Comparison of ENCODE assay signal across 19 cellular contexts in the genomic region with DNA sequence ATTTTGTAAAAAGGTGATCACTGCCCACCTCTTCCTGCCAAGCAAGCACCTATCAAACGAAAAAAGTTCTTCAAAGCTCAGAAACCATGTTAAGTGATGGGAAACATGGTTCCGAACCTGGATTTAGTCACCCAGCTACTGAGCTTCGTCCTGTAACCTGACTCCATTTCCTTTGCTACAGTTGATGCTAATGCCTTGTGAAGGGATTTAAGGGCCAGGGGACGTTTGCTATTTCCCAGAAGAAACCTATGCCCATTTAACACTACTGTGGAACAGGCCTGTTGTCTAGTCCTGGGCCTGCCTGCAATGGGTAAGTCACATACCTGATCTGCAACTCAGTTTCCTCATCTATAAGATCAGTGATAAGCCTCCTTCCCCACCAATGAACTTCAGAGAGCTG. TPM values are rescaled to one million over a fixed set of nuclear protein-coding genes. Genes with fewer than 3 reads are reported as not detected.
DNase-seq lines count a peak whose midpoint lies in the region; ATAC-seq and TF ChIP-seq lines count a peak whose summit lies in the region.
"Had no signal": no experiment of that assay in that cellular context is flagged by ENCODE, and none has a peak within 500 bp of the region (broad histone marks: within the 10 kb centered on the region; RNA-seq: fewer than 3 reads in every experiment).

No MANE protein-coding gene starts in this region.

- POLR2A ChIA-PET in CD4-positive, alpha-beta T cell (lab: Charles Lee), result interaction anchor here (0.9 to 1.7 kb wide), 3 partner anchors 15 to 54 kb away, joined by 3 to 5 read pairs (median 5); partner anchors contain the start of gene SERPINE2
- POLR2A ChIA-PET in OCI-LY7 (lab: Charles Lee), result no interaction called here

- no peak overlapping the region for H2BK15ac ChIP-seq in mesendoderm (replicated peaks; ENCODE audit: low read depth)

- BruUV-seq in OCI-LY7 (replicated peaks; lab: Mats Ljungman, UMichigan), result no TSS peak

- WGBS in mesendoderm (ENCODE audit: extremely low coverage, insufficient coverage, low lambda C conversion rate), result no CpG with 5 or more reads among the region's 4 CpGs

- ATAC-seq in CD4-positive, alpha-beta T cell (ENCODE audit: poor library complexity), result no peak
- ATAC-seq in GM19397 (IDR thresholded peaks at IDR 0.05; ENCODE audit: unreplicated experiment), result no peak

- intact Hi-C loops in CD4-positive, alpha-beta T cell (cut with DNase I, micrococcal nuclease), result no loop called here
- intact Hi-C loops in activated T-helper 1 cell treated with anti-CD3 and anti-CD28 coated beads, Interleukin-12 subunit alpha, Interleukin-12 subunit beta, Interleukin-2, Interleukin-4 antibody, amounts not matched to agents 30 ng/mL and 10 ng/mL and 1 ng/mL, durations not matched to agents 14 hours and 24 hours and 36 hours (cut with micrococcal nuclease), result loop anchor here (10.0 kb wide), 2 partner anchors 1021 to 1599 kb away; partner anchors contain the start of genes DOCK10 and SGPP2
- intact Hi-C loops in OCI-LY7 (cut with micrococcal nuclease; ENCODE audit: unreplicated experiment), result no loop called here

- peaks cover 32% of the 10 kb centered on the region for H3K36me3 Mint-ChIP-seq in T-helper 2 cell treated with Interferon-gamma antibody and Interleukin-4, amounts not matched to agents 5 μg/mL and 100 μg/mL, for 36 hours (ENCODE audit: low read depth)
- no peaks in the 10 kb centered on the region for H3K36me3 Mint-ChIP-seq in CD4-positive, alpha-beta T cell (ENCODE audit: low read depth)
- peaks cover 25% of the 10 kb centered on the region for H3K36me3 Mint-ChIP-seq in activated T-helper 1 cell treated with anti-CD3 and anti-CD28 coated beads, Interleukin-12 subunit alpha, Interleukin-12 subunit beta, Interleukin-2, Interleukin-4 antibody, amounts not matched to agents 30 ng/mL and 10 ng/mL and 1 ng/mL, durations not matched to agents 14 hours and 24 hours and 36 hours (ENCODE audit: low read depth)

- no peak overlapping the region for H2BK120ac ChIP-seq in mesendoderm (ENCODE audit: low read depth, low read length)

- no peak overlapping the region for H2AFZ ChIP-seq in OCI-LY7 (ENCODE audit: low read length)
- H2AFZ ChIP-seq: PC-9 had no signal

- peaks cover 24% of the 10 kb centered on the region for H3K9me3 Mint-ChIP-seq in T-helper 2 cell treated with Interferon-gamma antibody and Interleukin-4, amounts not matched to agents 5 μg/mL and 100 μg/mL, for 36 hours
- no peaks in the 10 kb centered on the region for H3K9me3 Mint-ChIP-seq in CD4-positive, alpha-beta T cell
- peaks cover 23% of the 10 kb centered on the region for H3K9me3 Mint-ChIP-seq in activated T-helper 1 cell treated with anti-CD3 and anti-CD28 coated beads, Interleukin-12 subunit alpha, Interleukin-12 subunit beta, Interleukin-2, Interleukin-4 antibody, amounts not matched to agents 30 ng/mL and 10 ng/mL and 1 ng/mL, durations not matched to agents 14 hours and 24 hours and 36 hours

- H3K4me3 Mint-ChIP-seq in T-helper 2 cell treated with Interferon-gamma antibody and Interleukin-4, amounts not matched to agents 5 μg/mL and 100 μg/mL, for 36 hours, result peak overlapping the region; percentile 4
- H3K4me3 Mint-ChIP-seq in CD4-positive, alpha-beta T cell, result peak overlapping the region; percentile 39
- H3K4me3 Mint-ChIP-seq in activated T-helper 1 cell treated with anti-CD3 and anti-CD28 coated beads, Interleukin-12 subunit alpha, Interleukin-12 subunit beta, Interleukin-2, Interleukin-4 antibody, amounts not matched to agents 30 ng/mL and 10 ng/mL and 1 ng/mL, durations not matched to agents 14 hours and 24 hours and 36 hours, result no peak overlapping the region

- H3K27ac Mint-ChIP-seq in T-helper 2 cell treated with Interferon-gamma antibody and Interleukin-4, amounts not matched to agents 5 μg/mL and 100 μg/mL, for 36 hours, result peak overlapping the region; percentile 92
- H3K27ac Mint-ChIP-seq in CD4-positive, alpha-beta T cell, result peak overlapping the region; percentile 86
- H3K27ac Mint-ChIP-seq in activated T-helper 1 cell treated with anti-CD3 and anti-CD28 coated beads, Interleukin-12 subunit alpha, Interleukin-12 subunit beta, Interleukin-2, Interleukin-4 antibody, amounts not matched to agents 30 ng/mL and 10 ng/mL and 1 ng/mL, durations not matched to agents 14 hours and 24 hours and 36 hours, result peak overlapping the region; percentile 11

- H3K4me1 ChIP-seq in mesendoderm (ENCODE audit: control insufficient read depth, low read depth, low read length), result peaks cover 33% of the 10 kb centered on the region
- H3K4me1 ChIP-seq in OCI-LY7 (ENCODE audit: insufficient read depth, low read length, poor library complexity, severe bottlenecking), result peaks cover 11% of the 10 kb centered on the region

- no peak for TF ChIP-seq CTCF in CD4-positive, alpha-beta T cell (IDR thresholded peaks at IDR 0.05)
- TF ChIP-seq CTCF in OCI-LY7 (conservative IDR thresholded peaks at IDR 0.05; ENCODE audit: low read length), result no peak

- no peak for DNase-seq in T-helper 2 cell treated with Interferon-gamma antibody and Interleukin-4, amounts not matched to agents 5 μg/mL and 100 μg/mL, for 36 hours (ENCODE audit: low spot score)
- DNase-seq in T-helper 2 cell (no peak), mesendoderm (peak; percentile 52), OCI-LY7 (ENCODE audit: low spot score) (no peak), inferior parietal cortex (ENCODE audit: extremely low spot score) (no peak)
- no peak for DNase-seq in CD4-positive, alpha-beta T cell
- DNase-seq in activated T-helper 1 cell treated with anti-CD3 and anti-CD28 coated beads, Interleukin-12 subunit alpha, Interleukin-12 subunit beta, Interleukin-2, Interleukin-4 antibody, amounts not matched to agents 30 ng/mL and 10 ng/mL and 1 ng/mL, durations not matched to agents 14 hours and 24 hours and 36 hours (ENCODE audit: low spot score), result no peak
- DNase-seq: activated CD4-positive, alpha-beta T cell treated with anti-CD3 and anti-CD28 coated beads for 4 hours; amygdala; caudate nucleus; DMS79; foreskin melanocyte; hypothalamus; kidney glomerular epithelial cell; NCI-H1694 treated with DMSO at 0.1 percent for 48 hours; PC-9; stimulated activated CD4-positive, alpha-beta T cell treated with anti-CD3 and anti-CD28 coated beads, Interleukin-2, amount 100 ng/mL, for 24 hours had no signal

- no peaks in the 10 kb centered on the region for H3K9me3 ChIP-seq in CD4-positive, alpha-beta T cell (ENCODE audit: control insufficient read depth, low read length)
- no peaks in the 10 kb centered on the region for H3K9me3 ChIP-seq in OCI-LY7 (ENCODE audit: low read length)
- H3K9me3 ChIP-seq: A549 had no signal

- H4K20me1 ChIP-seq in OCI-LY7 (ENCODE audit: insufficient read depth, low read length), result no peaks in the 10 kb centered on the region

- H3K36me3 ChIP-seq in mesendoderm (ENCODE audit: control insufficient read depth, insufficient read depth, low read length) (peaks cover 7% of the 10 kb centered on the region), OCI-LY7 (ENCODE audit: insufficient read depth, low read length) (no peaks in the 10 kb centered on the region)

- H3K4me2 ChIP-seq in mesendoderm (ENCODE audit: low read length) (no peak overlapping the region), OCI-LY7 (ENCODE audit: low read length) (no peak overlapping the region)
- H3K4me2 ChIP-seq: PC-9 had no signal

- peaks cover 60% of the 10 kb centered on the region for H3K4me1 Mint-ChIP-seq in T-helper 2 cell treated with Interferon-gamma antibody and Interleukin-4, amounts not matched to agents 5 μg/mL and 100 μg/mL, for 36 hours (ENCODE audit: low read depth)
- H3K4me1 Mint-ChIP-seq in CD4-positive, alpha-beta T cell (ENCODE audit: low read depth), result peaks cover 65% of the 10 kb centered on the region
- H3K4me1 Mint-ChIP-seq in activated T-helper 1 cell treated with anti-CD3 and anti-CD28 coated beads, Interleukin-12 subunit alpha, Interleukin-12 subunit beta, Interleukin-2, Interleukin-4 antibody, amounts not matched to agents 30 ng/mL and 10 ng/mL and 1 ng/mL, durations not matched to agents 14 hours and 24 hours and 36 hours (ENCODE audit: low read depth), result peaks cover 67% of the 10 kb centered on the region

- H2BK5ac ChIP-seq in mesendoderm (ENCODE audit: low read length), result no peak overlapping the region

- H2AK5ac ChIP-seq in mesendoderm (ENCODE audit: low read length), result no peak overlapping the region

- no peaks in the 10 kb centered on the region for H3K9me2 ChIP-seq in OCI-LY7 (ENCODE audit: insufficient read depth, low read length)

- no peaks in the 10 kb centered on the region for H3K27me3 Mint-ChIP-seq in T-helper 2 cell treated with Interferon-gamma antibody and Interleukin-4, amounts not matched to agents 5 μg/mL and 100 μg/mL, for 36 hours (ENCODE audit: low read depth)
- H3K27me3 Mint-ChIP-seq in CD4-positive, alpha-beta T cell, result no peaks in the 10 kb centered on the region
- no peaks in the 10 kb centered on the region for H3K27me3 Mint-ChIP-seq in activated T-helper 1 cell treated with anti-CD3 and anti-CD28 coated beads, Interleukin-12 subunit alpha, Interleukin-12 subunit beta, Interleukin-2, Interleukin-4 antibody, amounts not matched to agents 30 ng/mL and 10 ng/mL and 1 ng/mL, durations not matched to agents 14 hours and 24 hours and 36 hours (ENCODE audit: insufficient read depth)

- H3K79me1 ChIP-seq in mesendoderm (ENCODE audit: low read length), result peaks cover 32% of the 10 kb centered on the region

- H3K4me3 ChIP-seq in mesendoderm (ENCODE audit: low read length), result no peak overlapping the region
- no peak overlapping the region for H3K4me3 ChIP-seq in OCI-LY7 (ENCODE audit: low read depth, low read length, poor library complexity, severe bottlenecking)
- H3K4me3 ChIP-seq: A549, PC-9 had no signal

- H3K79me2 ChIP-seq in mesendoderm (ENCODE audit: control insufficient read depth, insufficient read depth, low read length) (peaks cover 90% of the 10 kb centered on the region), OCI-LY7 (ENCODE audit: insufficient read depth, low read depth, low read length) (no peaks in the 10 kb centered on the region)

- CTCF ChIA-PET in CD4-positive, alpha-beta T cell (lab: Charles Lee), result no interaction called here
- CTCF ChIA-PET in OCI-LY7 (lab: Charles Lee; ENCODE audit: unreplicated experiment), result no interaction called here

- H3K27me3 ChIP-seq in CD4-positive, alpha-beta T cell (ENCODE audit: control insufficient read depth, insufficient read depth, low read length), result no peaks in the 10 kb centered on the region
- H3K27me3 ChIP-seq in mesendoderm (ENCODE audit: insufficient read depth, low read length, poor library complexity), result no peaks in the 10 kb centered on the region

- no peak overlapping the region for H4K5ac ChIP-seq in mesendoderm (ENCODE audit: low read length)

- H3K18ac ChIP-seq in mesendoderm (ENCODE audit: low read length), result no peak overlapping the region

- H3K4ac ChIP-seq in mesendoderm (ENCODE audit: low read depth, low read length), result no peak overlapping the region

- no peak overlapping the region for H3K27ac ChIP-seq in CD4-positive, alpha-beta T cell (ENCODE audit: low read depth, low read length)
- H3K27ac ChIP-seq in mesendoderm (ENCODE audit: low read depth, low read length) (no peak overlapping the region), OCI-LY7 (ENCODE audit: low read depth, low read length, poor library complexity, severe bottlenecking) (no peak overlapping the region)
- H3K27ac ChIP-seq: PC-9 had no signal

- no peak overlapping the region for H3K9ac ChIP-seq in mesendoderm (ENCODE audit: low read length)

- no peak overlapping the region for H3K56ac ChIP-seq in mesendoderm (ENCODE audit: low read length)

- H3K23ac ChIP-seq in mesendoderm (ENCODE audit: low read length), result no peak overlapping the region

- no peak overlapping the region for H4K8ac ChIP-seq in mesendoderm (ENCODE audit: low read depth, low read length)

RNA-seq across cellular contexts. Expression of gene SERPINE2, which starts 14.8 kb away (rescaled TPM):
- total RNA-seq in CD4-positive, alpha-beta T cell, result 1 to 10 TPM; 5.1 to 7.3 TPM
- total RNA-seq in activated T-helper 1 cell treated with anti-CD3 and anti-CD28 coated beads, Interleukin-12 subunit alpha, Interleukin-12 subunit beta, Interleukin-2, Interleukin-4 antibody, amounts not matched to agents 30 ng/mL and 10 ng/mL and 1 ng/mL, durations not matched to agents 14 hours and 24 hours and 36 hours, result 28.8 and 29.7 TPM in 2 replicates
- polyA plus RNA-seq in mesendoderm (2013, experiment 1 of 2), result 995 TPM
- 979 TPM for polyA plus RNA-seq in mesendoderm (2013, experiment 2 of 2)
- not detected in 2 replicates for total RNA-seq in OCI-LY7 (2014; rRNA removed; shearing (Covaris generic))
- 0.24 TPM in 1 of 2 replicates, not detected in the other for total RNA-seq in OCI-LY7 (2022)

Comparison
In these comparisons a context has a peak if more than half of its experiments do, and no peak if none do; other contexts are left out.
1. H3K27ac Mint-ChIP-seq: peak in every context shown above with its lines; median percentile 92 in T-helper 2 cell treated with Interferon-gamma antibody and Interleukin-4, amounts not matched to agents 5 μg/mL and 100 μg/mL, for 36 hours; 86 in CD4-positive, alpha-beta T cell; 11 in activated T-helper 1 cell treated with anti-CD3 and anti-CD28 coated beads, Interleukin-12 subunit alpha, Interleukin-12 subunit beta, Interleukin-2, Interleukin-4 antibody, amounts not matched to agents 30 ng/mL and 10 ng/mL and 1 ng/mL, durations not matched to agents 14 hours and 24 hours and 36 hours.
2. RNA of gene SERPINE2, which starts 14.8 kb away (total RNA-seq): 28.8 to 29.7 TPM in activated T-helper 1 cell treated with anti-CD3 and anti-CD28 coated beads, Interleukin-12 subunit alpha, Interleukin-12 subunit beta, Interleukin-2, Interleukin-4 antibody, amounts not matched to agents 30 ng/mL and 10 ng/mL and 1 ng/mL, durations not matched to agents 14 hours and 24 hours and 36 hours and 5.1 to 7.3 TPM in CD4-positive, alpha-beta T cell; 0.24 TPM in OCI-LY7; every median in the first group is over 4 times any median in the second.